ENCODE assay signal across 11 cellular contexts in genomic region chr5:927172-928015, GRCh38. TPM values are rescaled to one million over a fixed set of nuclear protein-coding genes. Genes with fewer than 3 reads are reported as not detected.
DNase-seq lines count a peak whose midpoint lies in the region; ATAC-seq and TF ChIP-seq lines count a peak whose summit lies in the region.
"Had no signal": no experiment of that assay in that cellular context is flagged by ENCODE, and none has a peak within 500 bp of the region (broad histone marks: within the 10 kb centered on the region; RNA-seq: fewer than 3 reads in every experiment).

No MANE protein-coding gene starts in this region.

- H3K4me1 ChIP-seq in GM23248 (ENCODE audit: insufficient read depth) (peaks cover 4% of the 10 kb centered on the region; the same call in 1 of the 2 replicates), iPS-15b (ENCODE audit: control insufficient read depth, insufficient read depth, low read length) (no peaks in the 10 kb centered on the region), sigmoid colon (peaks cover 0 to 14% (median 13%) of the 10 kb centered on the region in 4 donors), foreskin keratinocyte (no peaks in the 10 kb centered on the region)

- DNase-seq in GM23248: no peak
- peak; percentile 58 for DNase-seq in sigmoid colon
- no peak for DNase-seq in foreskin keratinocyte
- DNase-seq in NCI-H1694 treated with DMSO at 0.1 percent for 48 hours (lab: John Stamatoyannopoulos, UW): no peak
- DNase-seq in NCI-H1048 (lab: John Stamatoyannopoulos, UW): no peak
- DNase-seq: activated gamma-delta T cell, NCI-H1105 treated with DMSO at 0.1 percent for 48 hours, NCI-H524 treated with DMSO at 0.1 percent for 48 hours, SHP77 treated with DMSO at 0.1 percent for 48 hours had no signal

- H3K27ac ChIP-seq in GM23248 (no peak overlapping the region), VCaP (no peak overlapping the region), sigmoid colon (peak overlapping the region in 1 of 4 donors; percentile 31), foreskin keratinocyte (no peak overlapping the region)

- no peaks in the 10 kb centered on the region for H3K79me2 ChIP-seq in GM23248 (ENCODE audit: insufficient read depth)

- H3K27me3 ChIP-seq in GM23248 (replicated peaks; ENCODE audit: insufficient read depth) (peaks cover 9% of the 10 kb centered on the region), iPS-15b (ENCODE audit: control insufficient read depth, insufficient read depth, low read length) (peaks cover 17% of the 10 kb centered on the region), sigmoid colon (peaks cover 0 to 15% (median 11%) of the 10 kb centered on the region in 3 donors), foreskin keratinocyte (peaks cover 37% of the 10 kb centered on the region)

- no peak for ATAC-seq in foreskin keratinocyte

- intact Hi-C loops in sigmoid colon (cut with DNase I): loop anchor here (2.0 to 10.0 kb wide), 3 partner anchors 77 to 717 kb away; no protein-coding TSS in a partner anchor

- TF ChIP-seq EP300 in sigmoid colon (IDR thresholded peaks at IDR 0.05): no peak

- no peak overlapping the region for H2AFZ ChIP-seq in GM23248

- TF ChIP-seq POLR2A in sigmoid colon (IDR thresholded peaks at IDR 0.05): no peak

- H3F3A ChIP-seq in GM23248 (ENCODE audit: insufficient read depth): no peaks in the 10 kb centered on the region

- no peaks in the 10 kb centered on the region for H4K20me1 ChIP-seq in GM23248 (ENCODE audit: insufficient read depth)

- TF ChIP-seq CTCF in VCaP (conservative IDR thresholded peaks at IDR 0.05) (peak; percentile 25; the same call in 1 of the 2 replicates), sigmoid colon (IDR thresholded peaks at IDR 0.05) (peak in 2 of 4 experiments; percentile 3 to 9), foreskin keratinocyte (conservative IDR thresholded peaks at IDR 0.05) (no peak)

- H3K9me3 ChIP-seq in GM23248 (ENCODE audit: low read depth) (no peaks in the 10 kb centered on the region), iPS-15b (ENCODE audit: control insufficient read depth, insufficient read depth, low read length) (no peaks in the 10 kb centered on the region), sigmoid colon (no peaks in the 10 kb centered on the region)

- H3K36me3 ChIP-seq in GM23248 (ENCODE audit: low read depth) (no peaks in the 10 kb centered on the region), iPS-15b (ENCODE audit: control insufficient read depth, insufficient read depth, low read length) (no peaks in the 10 kb centered on the region), sigmoid colon (no peaks in the 10 kb centered on the region)

- H3K4me2 ChIP-seq in GM23248 (ENCODE audit: unreplicated experiment): no peak overlapping the region

- no peaks in the 10 kb centered on the region for H3K9me2 ChIP-seq in GM23248 (ENCODE audit: insufficient read depth)

- H3K4me3 ChIP-seq in GM23248: peak overlapping the region; percentile 63; the same call in 1 of the 2 replicates
- H3K4me3 ChIP-seq in iPS-15b (ENCODE audit: low read depth, low read length): peak overlapping the region; percentile 45
- peak overlapping the region in 3 of 4 donors; percentile 29 to 46 (median 45) for H3K4me3 ChIP-seq in sigmoid colon

- in situ Hi-C loops in GM23248 (cut with MboI): loop anchor here (25.0 kb wide), 1 partner anchor 710 kb away; no protein-coding TSS in a partner anchor

- WGBS in GM23248 (ENCODE audit: low coverage in 1 of 2, low lambda C conversion rate in 2 of 2, missing lambda C conversion rate in 2 of 2), 2 experiments: 94 to 95% methylated on average over 24 to 26 of the region's 30 CpGs
- WGBS in sigmoid colon, 2 donors: 73 to 80% methylated on average over 30 of the region's 30 CpGs

- H3K9ac ChIP-seq in GM23248 (no peak overlapping the region), iPS-15b (ENCODE audit: low read depth, low read length) (no peak overlapping the region)

RNA-seq across cellular contexts. Expression of gene TRIP13, which starts 34.7 kb away (rescaled TPM):
- 19.5 and 24.0 TPM in 2 replicates for total RNA-seq in GM23248 (2014; rRNA removed; shearing (Covaris generic))
- polyA plus RNA-seq in GM23248 (2016; fragmentation: Nextera tagmentation; extraction: Ambion mirVana) (20.4 and 25.9 TPM in 2 replicates), sigmoid colon (1 to 10 TPM; 1.2 to 7.7 (median 3.9) TPM), foreskin keratinocyte (27.7 and 37.9 TPM in 2 replicates)
- total RNA-seq in sigmoid colon (under 1 TPM in 3 of 4 donors, not detected in 1; 0.16 to 0.83 (median 0.54) TPM), foreskin keratinocyte (43.4 and 58.3 TPM in 2 replicates)

RNA-seq across cellular contexts. Expression of gene BRD9, which starts 34.8 kb away (rescaled TPM):
- 25.9 and 30.6 TPM in 2 replicates for total RNA-seq in GM23248 (2014; rRNA removed; shearing (Covaris generic))
- polyA plus RNA-seq in GM23248 (2016; fragmentation: Nextera tagmentation; extraction: Ambion mirVana) (16.8 and 18.2 TPM in 2 replicates), sigmoid colon (10 to 100 TPM; 12.9 to 28.3 (median 14.4) TPM), foreskin keratinocyte (29.3 and 31.6 TPM in 2 replicates)
- total RNA-seq in sigmoid colon (10 to 100 TPM; 21.4 to 38.8 (median 24.6) TPM), foreskin keratinocyte (35.1 and 38.6 TPM in 2 replicates)

Comparison
In these comparisons a context has a peak if more than half of its experiments do, and no peak if none do; other contexts are left out.
1. RNA of gene TRIP13, which starts 34.7 kb away (total RNA-seq): 43.4 to 58.3 TPM in foreskin keratinocyte and 19.5 to 24.0 TPM in GM23248; 0.16 to 0.83 TPM in sigmoid colon; every median in the first group is over 10 times any median in the second.
2. Peak in every context shown above with its lines, with median percentiles within 50 percentile points of each other: H3K4me3 ChIP-seq.